In the genomic region with DNA sequence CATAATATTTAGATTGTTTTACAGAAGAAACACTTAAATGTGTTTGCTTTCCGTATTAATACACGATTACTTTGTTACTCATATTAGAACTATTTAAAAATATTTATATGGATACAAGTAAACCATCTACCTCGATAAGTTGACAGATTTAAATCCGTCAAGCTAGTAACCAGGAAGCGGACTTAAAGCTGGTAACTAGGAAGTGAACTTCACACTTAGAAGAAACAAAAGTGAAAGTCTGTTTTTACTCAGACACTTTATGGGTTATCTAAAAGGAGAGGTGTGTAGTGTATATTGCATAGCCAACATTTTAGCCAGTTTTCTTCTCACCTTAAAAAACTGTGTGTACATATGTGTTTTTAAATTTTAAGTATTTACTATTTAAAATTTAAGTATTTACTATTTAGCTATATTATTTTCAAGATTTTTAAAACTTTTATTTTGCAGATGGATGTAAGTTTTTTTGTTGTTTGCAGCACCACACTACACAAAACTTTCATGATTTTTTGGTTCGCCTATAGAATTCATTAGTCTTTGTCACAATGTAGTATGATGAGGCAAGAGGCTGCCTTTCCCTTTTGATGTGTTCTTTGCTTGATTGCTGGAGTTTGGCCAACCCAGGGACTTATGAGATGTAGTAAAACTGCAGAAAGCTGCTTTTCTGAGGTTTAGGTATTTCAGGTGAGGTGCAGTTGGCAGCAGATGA, we compare ENCODE assay signal across 9 cellular contexts. TPM values are rescaled to one million over a fixed set of nuclear protein-coding genes. Genes with fewer than 3 reads are reported as not detected.
A peak's percentile ranks its signal among the peaks of the same experiment; 100 is the strongest.
DNase-seq lines count a peak whose midpoint lies in the region; ATAC-seq and TF ChIP-seq lines count a peak whose summit lies in the region.
"Had no signal": no experiment of that assay in that cellular context is flagged by ENCODE, and none has a peak within 500 bp of the region (broad histone marks: within the 10 kb centered on the region; RNA-seq: fewer than 3 reads in every experiment).

No MANE protein-coding gene starts in this region.

- no peaks in the 10 kb centered on the region for H3K27me3 Mint-ChIP-seq in WTC11 (ENCODE audit: low read depth)

- no peaks in the 10 kb centered on the region for H3K27me3 ChIP-seq in IMR-90 (ENCODE audit: control insufficient read depth, insufficient read depth, low read length)
- H3K27me3 ChIP-seq in hepatocyte = no peaks in the 10 kb centered on the region
- no peaks in the 10 kb centered on the region for H3K27me3 ChIP-seq in stomach

- H3K18ac ChIP-seq in IMR-90 (ENCODE audit: low read depth, low read length) = no peak overlapping the region

- peak overlapping the region; percentile 77; the same call in 1 of the 2 replicates for H3K23ac ChIP-seq in IMR-90 (ENCODE audit: low read depth, low read length)

- H2AFZ ChIP-seq in IMR-90 (replicated peaks; ENCODE audit: low read length, poor library complexity) (no peak overlapping the region), hepatocyte (no peak overlapping the region)

- peaks cover 66% of the 10 kb centered on the region for H3K79me2 ChIP-seq in hepatocyte

- H3K56ac ChIP-seq in IMR-90 (ENCODE audit: extremely low read depth, insufficient read depth, low read length) = no peak overlapping the region

- H3K9me1 ChIP-seq in IMR-90 (ENCODE audit: insufficient read depth, low read length) = 0 out of 2 replicates have a peak, but pooled peaks cover 2% of the 10 kb centered on the region

- no peak overlapping the region for H2BK5ac ChIP-seq in IMR-90 (ENCODE audit: low read depth, low read length, poor library complexity, severe bottlenecking)

- peaks cover 2% of the 10 kb centered on the region for H3K9me3 Mint-ChIP-seq in WTC11

- in situ Hi-C loops in IMR-90 (cut with MboI; ENCODE audit: low sequenced_read_pairs) = no loop called here

- no peak for TF ChIP-seq RAD21 in IMR-90 (IDR thresholded peaks at IDR 0.05; ENCODE audit: low read length)

- H3K79me1 ChIP-seq in IMR-90 (ENCODE audit: low read depth in 1 of 2, low read length in 2 of 2) = peaks cover 10 to 38% of the 10 kb centered on the region in 2 experiments; a peak in 3 of 4 replicates

- H3K9me2 ChIP-seq in hepatocyte (replicated peaks; ENCODE audit: insufficient read depth) = no peaks in the 10 kb centered on the region

- WGBS in IMR-90 (ENCODE audit: extremely low coverage in 2 of 2, insufficient read length in 1 of 2), 2 experiments = no CpG with 5 or more reads among the region's 6 CpGs
- 35% methylated on average over 6 of the region's 6 CpGs for WGBS in hepatocyte (ENCODE audit: low lambda C conversion rate, missing lambda C conversion rate)
- WGBS in stomach, 5 donors = 3 to 12% (median 7%) methylated on average over 6 of the region's 6 CpGs

- H3K4me3 ChIP-seq in IMR-90 (ENCODE audit: insufficient read depth, low read depth, low read length) (peak overlapping the region; percentile 41; the same call in 1 of the 2 replicates), hepatocyte (peak overlapping the region; percentile 38), stomach (peak overlapping the region; percentile 75 to 90 (median 84))

- H4K91ac ChIP-seq in IMR-90 (ENCODE audit: insufficient read depth, low read depth, low read length) = no peak overlapping the region

- peak overlapping the region; percentile 95 for H3K4me3 Mint-ChIP-seq in WTC11

- H4K5ac ChIP-seq in IMR-90 (ENCODE audit: low read depth, low read length) = peak overlapping the region; percentile 63; the same call in 1 of the 2 replicates

- H3K36me3 Mint-ChIP-seq in WTC11 = peaks cover 2% of the 10 kb centered on the region

- POLR2A ChIA-PET in IMR-90 (lab: Charles Lee; ENCODE audit: unreplicated experiment) (interaction anchor here (0.6 kb wide), 1 partner anchor 38 kb away, joined by 4 read pairs; no protein-coding TSS in a partner anchor), WTC11 (lab: Charles Lee) (interaction anchor here (1.0 kb wide), 1 partner anchor 9 kb away, joined by 3 read pairs; no protein-coding TSS in a partner anchor)

- CTCF ChIA-PET in IMR-90 (lab: Yijun Ruan, JAX) = interaction anchor here (0.6 kb wide), 2 partner anchors 68 to 157 kb away, joined by 4 to 7 read pairs; no protein-coding TSS in a partner anchor
- CTCF ChIA-PET in WTC11 (lab: Charles Lee) = no interaction called here

- no peak overlapping the region for H2BK20ac ChIP-seq in IMR-90 (ENCODE audit: low read depth, low read length)

- ATAC-seq in GM21717 (IDR thresholded peaks at IDR 0.05; ENCODE audit: unreplicated experiment) (peak; percentile 60), IMR-90 (ENCODE audit: low read depth) (no peak), WTC11 (no peak)

- no peak overlapping the region for H2BK15ac ChIP-seq in IMR-90 (ENCODE audit: low read depth, low read length)

- peaks cover 47% of the 10 kb centered on the region for H3K4me1 Mint-ChIP-seq in WTC11

- H3K36me3 ChIP-seq in IMR-90 (ENCODE audit: control insufficient read depth, insufficient read depth, low read length) = no peaks in the 10 kb centered on the region
- no peaks in the 10 kb centered on the region for H3K36me3 ChIP-seq in hepatocyte (replicated peaks; ENCODE audit: insufficient read depth, low read depth)
- no peaks in the 10 kb centered on the region for H3K36me3 ChIP-seq in stomach

- dilution Hi-C loops in IMR-90 (cut with HindIII; ENCODE audit: low sequenced_read_pairs, unreplicated experiment) = no loop called here

- H3K4ac ChIP-seq in IMR-90 (ENCODE audit: low read depth, low read length) = no peak overlapping the region

- no peak overlapping the region for H2AK5ac ChIP-seq in IMR-90 (ENCODE audit: low read depth, low read length)

- peak; percentile 8 to 13 for DNase-seq in NCI-H2081 (lab: John Stamatoyannopoulos, UW)
- DNase-seq in NCI-H2081 treated with DMSO at 0.1 percent for 48 hours (lab: John Stamatoyannopoulos, UW) = no peak
- DNase-seq in IMR-90 = peak; percentile 51
- no peak for DNase-seq in WTC11 (ENCODE audit: low spot score)
- DNase-seq in hepatocyte (ENCODE audit: low spot score) = peak; percentile 46
- no peak for DNase-seq in stomach
- DNase-seq in NCI-H1105 treated with DMSO at 0.1 percent for 48 hours (lab: John Stamatoyannopoulos, UW) = no peak

- intact Hi-C loops in IMR-90 (cut with micrococcal nuclease) = loop anchor here (5.0 kb wide), 1 partner anchor 110 kb away; no protein-coding TSS in a partner anchor
- intact Hi-C loops in stomach (cut with DNase I; ENCODE audit: low total_unique reads) = no loop called here

- TF ChIP-seq EP300 in stomach (IDR thresholded peaks at IDR 0.05) = no peak

- no peak overlapping the region for H4K8ac ChIP-seq in IMR-90 (ENCODE audit: low read depth in 2 of 2, low read length in 2 of 2)

- H3K4me2 ChIP-seq in IMR-90 (ENCODE audit: low read depth, low read length) (peak overlapping the region; percentile 94), hepatocyte (peak overlapping the region; percentile 77)

- H3K9me3 ChIP-seq in IMR-90 (ENCODE audit: control insufficient read depth, insufficient read depth, low read length) (no peaks in the 10 kb centered on the region), hepatocyte (ENCODE audit: low read depth) (no peaks in the 10 kb centered on the region), stomach (no peaks in the 10 kb centered on the region)

- H3K27ac Mint-ChIP-seq in WTC11 = no peak overlapping the region; the same call in 1 of the 2 replicates

- H4K20me1 ChIP-seq in IMR-90 (ENCODE audit: insufficient read depth, low read length) = peaks cover 7% of the 10 kb centered on the region; the same call in 1 of the 2 replicates
- H4K20me1 ChIP-seq in hepatocyte (ENCODE audit: insufficient read depth, poor library complexity, severe bottlenecking) = peaks cover 51% of the 10 kb centered on the region

- no peak overlapping the region; the same call in 1 of the 2 replicates for H3K9ac ChIP-seq in IMR-90 (ENCODE audit: low read depth, low read length)

- H2AK9ac ChIP-seq in IMR-90 (replicated peaks; ENCODE audit: low read depth, low read length, poor library complexity) = no peak overlapping the region

- no peak overlapping the region for H3K14ac ChIP-seq in IMR-90 (replicated peaks; ENCODE audit: low read depth, low read length)

- H3K27ac ChIP-seq in IMR-90 (ENCODE audit: insufficient read depth, low read length) (no peak overlapping the region), hepatocyte (no peak overlapping the region), stomach (peak overlapping the region in 4 of 5 donors; percentile 17 to 99 (median 98))
- H3K27ac ChIP-seq: 22Rv1 had no signal

- no peak overlapping the region for H2BK120ac ChIP-seq in IMR-90 (ENCODE audit: low read depth, low read length)

- H3K4me1 ChIP-seq in IMR-90 (ENCODE audit: control insufficient read depth, insufficient read depth, low read length) (peaks cover 3% of the 10 kb centered on the region; the same call in 1 of the 2 replicates), hepatocyte (ENCODE audit: insufficient read depth) (peaks cover 26% of the 10 kb centered on the region), stomach (peaks cover 15 to 71% (median 44%) of the 10 kb centered on the region in 4 donors)

- TF ChIP-seq POLR2A in IMR-90 (IDR thresholded peaks at IDR 0.05; ENCODE audit: low read depth, low read length) (no peak), stomach (IDR thresholded peaks at IDR 0.05) (no peak)

- BruUV-seq in IMR-90 (replicated peaks; lab: Mats Ljungman, UMichigan) = no TSS peak

- no peak for TF ChIP-seq CTCF in IMR-90 (conservative IDR thresholded peaks at IDR 0.05; ENCODE audit: low read depth, low read length)
- no peak for TF ChIP-seq CTCF in WTC11 (IDR thresholded peaks at IDR 0.05)
- TF ChIP-seq CTCF in hepatocyte (IDR thresholded peaks at IDR 0.05; ENCODE audit: poor library complexity) = no peak
- no peak for TF ChIP-seq CTCF in stomach (IDR thresholded peaks at IDR 0.05)

TF ChIP-seq in IMR-90, 13 proteins besides CTCF, POLR2A, EP300 and RAD21 (continues in another document):
- TF ChIP-seq CEBPB (IDR thresholded peaks at IDR 0.05; ENCODE audit: low read depth, low read length) (0 out of 2 replicates have a peak, but pooled peaks have one; percentile 13), MXI1 (IDR thresholded peaks at IDR 0.05; ENCODE audit: borderline replicate concordance, low read depth, low read length) (no peak), RFX5 (IDR thresholded peaks at IDR 0.05; ENCODE audit: low read depth, low read length) (no peak), SMC3 (IDR thresholded peaks at IDR 0.05; ENCODE audit: low read depth, low read length) (no peak)

RNA-seq across cellular contexts. Expression of gene USP25, which starts 2.7 kb away (rescaled TPM):
- total RNA-seq in IMR-90 (2012; rRNA removed) = 23.3 and 30.8 TPM in 2 replicates
- polyA plus RNA-seq in IMR-90 (2012; rRNA removed) = 7.2 and 9.3 TPM in 2 replicates
- polyA plus RNA-seq in IMR-90 (2012; cell fraction: cytosol; rRNA removed) = 1.8 and 2.7 TPM in 2 replicates
- polyA plus RNA-seq in IMR-90 (2012; cell fraction: nucleus; rRNA removed; ENCODE audit: low replicate concordance) = 1.2 and 16.3 TPM in 2 replicates
- 36.7 to 42.0 TPM (median 37.7 TPM) in 3 replicates for total RNA-seq in WTC11 (2021)
- 49.8 and 59.5 TPM in 2 replicates for total RNA-seq in hepatocyte
- 18.7 and 22.2 TPM in 2 replicates for polyA plus RNA-seq in hepatocyte
- 10 to 100 TPM; 19.8 to 91.6 (median 33.9) TPM for total RNA-seq in stomach
- polyA plus RNA-seq in stomach = 10 to 100 TPM in 1 of 3 donors, 1 to 10 TPM in 2; 8.2 to 14.2 (median 9.1) TPM

Comparison
In these comparisons a context has a peak if more than half of its experiments do, and no peak if none do; other contexts are left out.
1. DNase-seq: peak in NCI-H2081 (2 of 2), IMR-90 (single experiment) and hepatocyte (single experiment); none in NCI-H2081 treated with DMSO at 0.1 percent for 48 hours (single experiment), WTC11 (single experiment), stomach (single experiment) and NCI-H1105 treated with DMSO at 0.1 percent for 48 hours (single experiment).
2. H3K27ac ChIP-seq: peak in stomach (4 of 5); none in IMR-90 (single experiment) and hepatocyte (single experiment).
3. Peak in every context shown above with its lines, with median percentiles within 50 percentile points of each other: H3K4me3 ChIP-seq.